8 cellular contexts compared by ENCODE assay signal in genomic region chr6:118895241-118895561, GRCh38. TPM values are rescaled to one million over a fixed set of nuclear protein-coding genes. Genes with fewer than 3 reads are reported as not detected.
DNase-seq lines count a peak whose midpoint lies in the region; ATAC-seq and TF ChIP-seq lines count a peak whose summit lies in the region.

No MANE protein-coding gene starts in this region.

- ATAC-seq in activated T-cell treated with anti-CD3 and anti-CD28 coated beads, Interleukin-2, amount 50 U/mL, for 4 hours: no peak
- no peak for ATAC-seq in activated naive CD8-positive, alpha-beta T cell treated with anti-CD3 and anti-CD28 coated beads, Interleukin-2, amount 10 ng/mL, durations not matched to agents 7 days and 5 days (ENCODE audit: low read depth)
- ATAC-seq in left lung (no peak), HG03135 (IDR thresholded peaks at IDR 0.05; ENCODE audit: unreplicated experiment) (no peak)

- intact Hi-C loops in left lung (cut with DNase I): no loop called here
- intact Hi-C loops in tibial artery (cut with DNase I; ENCODE audit: low total_unique reads): loop anchor here (2.0 to 5.0 kb wide), 2 partner anchors 37 to 244 kb away; partner anchors contain the start of gene CEP85L

- H3K9me3 ChIP-seq in left lung: no peaks in the 10 kb centered on the region
- no peaks in the 10 kb centered on the region for H3K9me3 ChIP-seq in tibial artery

- TF ChIP-seq CTCF in left lung (IDR thresholded peaks at IDR 0.05) (peak in 1 of 2 donors; percentile 0), tibial artery (IDR thresholded peaks at IDR 0.05) (no peak)

- peak overlapping the region; percentile 98 for H3K4me3 Mint-ChIP-seq in activated T-cell treated with anti-CD3 and anti-CD28 coated beads, Interleukin-2, amount 50 U/mL, for 4 hours
- peak overlapping the region; percentile 87 for H3K4me3 Mint-ChIP-seq in activated naive CD8-positive, alpha-beta T cell treated with anti-CD3 and anti-CD28 coated beads, Interleukin-2, amount 10 ng/mL, durations not matched to agents 7 days and 5 days

- no peaks in the 10 kb centered on the region for H3K27me3 Mint-ChIP-seq in activated T-cell treated with anti-CD3 and anti-CD28 coated beads, Interleukin-2, amount 50 U/mL, for 4 hours (ENCODE audit: low read depth)
- no peaks in the 10 kb centered on the region for H3K27me3 Mint-ChIP-seq in activated naive CD8-positive, alpha-beta T cell treated with anti-CD3 and anti-CD28 coated beads, Interleukin-2, amount 10 ng/mL, durations not matched to agents 7 days and 5 days

- no peak for DNase-seq in activated T-cell treated with anti-CD3 and anti-CD28 coated beads, Interleukin-2, amount 50 U/mL, for 4 hours
- DNase-seq in activated T-cell treated with anti-CD3 and anti-CD28 coated beads for 4 hours: no peak
- no peak for DNase-seq in activated naive CD8-positive, alpha-beta T cell treated with anti-CD3 and anti-CD28 coated beads, Interleukin-2, amount 10 ng/mL, durations not matched to agents 7 days and 5 days
- DNase-seq in left lung: no peak
- DNase-seq in tibial artery: no peak
- no peak for DNase-seq in ureter (ENCODE audit: low spot score)
- no peak for DNase-seq in amniotic stem cell (lab: John Stamatoyannopoulos, UW)

- no peaks in the 10 kb centered on the region for H3K27me3 ChIP-seq in left lung
- H3K27me3 ChIP-seq in tibial artery: no peaks in the 10 kb centered on the region

- H3K27ac ChIP-seq in left lung (peak overlapping the region; percentile 93 to 95), tibial artery (peak overlapping the region; percentile 87 to 95)

- peaks cover 59% of the 10 kb centered on the region for H3K4me1 Mint-ChIP-seq in activated T-cell treated with anti-CD3 and anti-CD28 coated beads, Interleukin-2, amount 50 U/mL, for 4 hours (ENCODE audit: low read depth)
- H3K4me1 Mint-ChIP-seq in activated naive CD8-positive, alpha-beta T cell treated with anti-CD3 and anti-CD28 coated beads, Interleukin-2, amount 10 ng/mL, durations not matched to agents 7 days and 5 days: peaks cover 46% of the 10 kb centered on the region

- H3K4me1 ChIP-seq in left lung: peaks cover 12 to 52% of the 10 kb centered on the region in 2 donors
- peaks cover 0 to 41% (median 13%) of the 10 kb centered on the region in 4 donors for H3K4me1 ChIP-seq in tibial artery

- H3K4me3 ChIP-seq in left lung: peak overlapping the region; percentile 87 to 90
- H3K4me3 ChIP-seq in tibial artery: peak overlapping the region; percentile 76 to 91

- H3K36me3 ChIP-seq in left lung (peaks cover 0 to 5% of the 10 kb centered on the region in 2 donors), tibial artery (peaks cover 0 to 4% (median 0%) of the 10 kb centered on the region in 3 donors)

- POLR2A ChIA-PET in activated naive CD8-positive, alpha-beta T cell treated with anti-CD3 and anti-CD28 coated beads, Interleukin-2, amount 10 ng/mL, durations not matched to agents 7 days and 5 days (lab: Charles Lee): interaction anchor here (0.7 to 5.2 kb wide), 6 partner anchors 14 to 330 kb away, joined by 3 to 33 read pairs (median 15); partner anchors contain the start of gene MCM9

- no peaks in the 10 kb centered on the region for H3K9me3 Mint-ChIP-seq in activated T-cell treated with anti-CD3 and anti-CD28 coated beads, Interleukin-2, amount 50 U/mL, for 4 hours
- no peaks in the 10 kb centered on the region for H3K9me3 Mint-ChIP-seq in activated naive CD8-positive, alpha-beta T cell treated with anti-CD3 and anti-CD28 coated beads, Interleukin-2, amount 10 ng/mL, durations not matched to agents 7 days and 5 days

- H3K27ac Mint-ChIP-seq in activated naive CD8-positive, alpha-beta T cell treated with anti-CD3 and anti-CD28 coated beads, Interleukin-2, amount 10 ng/mL, durations not matched to agents 7 days and 5 days: peak overlapping the region; percentile 88

- peaks cover 18% of the 10 kb centered on the region for H3K36me3 Mint-ChIP-seq in activated T-cell treated with anti-CD3 and anti-CD28 coated beads, Interleukin-2, amount 50 U/mL, for 4 hours (ENCODE audit: insufficient read depth)
- H3K36me3 Mint-ChIP-seq in activated naive CD8-positive, alpha-beta T cell treated with anti-CD3 and anti-CD28 coated beads, Interleukin-2, amount 10 ng/mL, durations not matched to agents 7 days and 5 days: peaks cover 24% of the 10 kb centered on the region

RNA-seq across cellular contexts. Expression of gene ASF1A, which starts 1.2 kb away (rescaled TPM):
- total RNA-seq in activated T-cell treated with anti-CD3 and anti-CD28 coated beads, Interleukin-2, amount 50 U/mL, for 4 hours: 10 to 100 TPM; 37.8 to 48.9 (median 40.2) TPM
- total RNA-seq in activated naive CD8-positive, alpha-beta T cell treated with anti-CD3 and anti-CD28 coated beads, Interleukin-2, amount 10 ng/mL, durations not matched to agents 7 days and 5 days: 10 to 100 TPM; 64.6 to 66.8 TPM
- 10 to 100 TPM; 22.9 to 27.1 TPM for total RNA-seq in left lung
- 24.5 TPM for total RNA-seq in ureter

RNA-seq across cellular contexts. Expression of gene MCM9, which starts 39.8 kb away (rescaled TPM):
- total RNA-seq in activated T-cell treated with anti-CD3 and anti-CD28 coated beads, Interleukin-2, amount 50 U/mL, for 4 hours: 10 to 100 TPM; 17.2 to 24.1 (median 17.8) TPM
- 10 to 100 TPM; 22.8 to 25.1 TPM for total RNA-seq in activated naive CD8-positive, alpha-beta T cell treated with anti-CD3 and anti-CD28 coated beads, Interleukin-2, amount 10 ng/mL, durations not matched to agents 7 days and 5 days
- total RNA-seq in left lung: 10 to 100 TPM; 16.0 to 20.3 TPM
- total RNA-seq in ureter: 36.0 TPM
